19 cellular contexts compared by ENCODE assay signal in genomic region chr3:129697229-129697970, GRCh38.
DNase-seq lines count a peak whose midpoint lies in the region; ATAC-seq, FAIRE-seq and TF ChIP-seq lines count a peak whose summit lies in the region.
"Had no signal": no experiment of that assay in that cellular context is flagged by ENCODE, and none has a peak within 500 bp of the region (broad histone marks: within the 10 kb centered on the region; RNA-seq: fewer than 3 reads in every experiment).

No MANE protein-coding gene starts in this region.

- no peak overlapping the region for H3K56ac ChIP-seq in mesendoderm (ENCODE audit: low read length)

- H3K23ac ChIP-seq in mesendoderm (ENCODE audit: low read length) = no peak overlapping the region

- no peak for TF ChIP-seq RAD21 in A549 (conservative IDR thresholded peaks at IDR 0.05 in 1 of 2, IDR thresholded peaks at IDR 0.05 in 1 of 2)

- H2BK15ac ChIP-seq in mesendoderm (replicated peaks; ENCODE audit: low read depth) = no peak overlapping the region

- TF ChIP-seq CTCF in A549 (IDR thresholded peaks at IDR 0.05) (no peak), HEK293 (tag by site-specific recombination; IDR thresholded peaks at IDR 0.05) (no peak), endothelial cell (IDR thresholded peaks at IDR 0.05; ENCODE audit: unreplicated experiment) (no peak), vagina (IDR thresholded peaks at IDR 0.05) (no peak)

- no peak for FAIRE-seq in A549 (lab: Jason Lieb, UNC)
- FAIRE-seq: GM12892, GM18507 had no signal

- H3K36me3 ChIP-seq in HEK293 (ENCODE audit: control insufficient read depth in 2 of 2, insufficient read depth in 1 of 2, low read length in 2 of 2) (no peaks in the 10 kb centered on the region), mesendoderm (ENCODE audit: control insufficient read depth, insufficient read depth, low read length) (no peaks in the 10 kb centered on the region), vagina (no peaks in the 10 kb centered on the region)

- H3K4me2 ChIP-seq in A549 (no peak overlapping the region), mesendoderm (ENCODE audit: low read length) (no peak overlapping the region)
- H3K4me2 ChIP-seq: BLaER1 treated with 17β-estradiol and CSF1 and Interleukin-3, amounts not matched to agents 10 nM and 100 nM had no signal

- H3K9ac ChIP-seq in mesendoderm (ENCODE audit: low read length) = no peak overlapping the region
- H3K9ac ChIP-seq: BLaER1 treated with 17β-estradiol and CSF1 and Interleukin-3, amounts not matched to agents 10 nM and 100 nM had no signal

- CTCF ChIA-PET in A549 (lab: Yijun Ruan, JAX) = interaction anchor here (1.4 to 2.0 kb wide), 2 partner anchors 48 to 128 kb away, joined by 3 to 5 read pairs; no protein-coding TSS in a partner anchor
- CTCF ChIA-PET in HEK293 (lab: Yijun Ruan, JAX) = no interaction called here

- peaks cover 9% of the 10 kb centered on the region for H3K9me3 Mint-ChIP-seq in endothelial cell (ENCODE audit: unreplicated experiment)

- ATAC-seq in A549 (no peak), GM21367 (IDR thresholded peaks at IDR 0.05; ENCODE audit: unreplicated experiment) (no peak)
- ATAC-seq: CD8-positive, alpha-beta T cell; HCT116 had no signal

- no peak overlapping the region for H2AK5ac ChIP-seq in mesendoderm (ENCODE audit: low read length)

- H3K79me2 ChIP-seq in mesendoderm (ENCODE audit: control insufficient read depth, insufficient read depth, low read length) = no peaks in the 10 kb centered on the region

- no peak overlapping the region for H3K4me3 Mint-ChIP-seq in endothelial cell (ENCODE audit: unreplicated experiment)
- H3K4me3 Mint-ChIP-seq: B cell; CD8-positive, alpha-beta T cell had no signal

- H3K27ac Mint-ChIP-seq in endothelial cell (ENCODE audit: unreplicated experiment) = peak overlapping the region; percentile 5
- H3K27ac Mint-ChIP-seq: B cell; CD8-positive, alpha-beta T cell had no signal

- H3K4me3 ChIP-seq in A549 (no peak overlapping the region), HEK293 (ENCODE audit: low read depth, low read length) (no peak overlapping the region), mesendoderm (ENCODE audit: low read length) (no peak overlapping the region), vagina (no peak overlapping the region)

- TF ChIP-seq POLR2A in A549 (IDR thresholded peaks at IDR 0.05; ENCODE audit: low read length) (no peak), vagina (IDR thresholded peaks at IDR 0.05) (no peak)

- intact Hi-C loops in vagina (cut with DNase I) = no loop called here

- peaks cover 30% of the 10 kb centered on the region for H3K36me3 Mint-ChIP-seq in endothelial cell (ENCODE audit: low read depth, unreplicated experiment)

- peaks cover 3% of the 10 kb centered on the region for H3K27me3 Mint-ChIP-seq in endothelial cell (ENCODE audit: unreplicated experiment)
- H3K27me3 Mint-ChIP-seq: B cell had no signal

- no peak overlapping the region for H2BK5ac ChIP-seq in mesendoderm (ENCODE audit: low read length)

- H3K4me1 Mint-ChIP-seq in endothelial cell (ENCODE audit: unreplicated experiment) = peaks cover 6% of the 10 kb centered on the region
- H3K4me1 Mint-ChIP-seq: B cell had no signal

- POLR2A ChIA-PET in A549 (lab: Yijun Ruan, JAX) (no interaction called here), HEK293 (lab: Yijun Ruan, JAX) (no interaction called here)

- no peak for TF ChIP-seq EP300 in A549 (IDR thresholded peaks at IDR 0.05)

- H2BK120ac ChIP-seq in mesendoderm (ENCODE audit: low read depth, low read length) = no peak overlapping the region

- H3K27me3 ChIP-seq in mesendoderm (ENCODE audit: insufficient read depth, low read length, poor library complexity) (no peaks in the 10 kb centered on the region), vagina (no peaks in the 10 kb centered on the region)
- H3K27me3 ChIP-seq: BLaER1 treated with 17β-estradiol and CSF1 and Interleukin-3, amounts not matched to agents 10 nM and 100 nM had no signal

- H3K9me3 ChIP-seq in A549 (peaks cover 11% of the 10 kb centered on the region; the same call in 2 of the 3 replicates), HEK293 (ENCODE audit: control insufficient read depth, insufficient read depth, low read depth, low read length) (no peaks in the 10 kb centered on the region), vagina (no peaks in the 10 kb centered on the region)

- WGBS in A549 (ENCODE audit: missing lambda C conversion rate) = 98% methylated on average over 6 of the region's 6 CpGs
- WGBS in mesendoderm (ENCODE audit: extremely low coverage, insufficient coverage, low lambda C conversion rate) = no CpG with 5 or more reads among the region's 6 CpGs

- DNase-seq in A549 (ENCODE audit: low read depth in 1 of 2, low spot score in 1 of 2) = no peak
- no peak for DNase-seq in endothelial cell (ENCODE audit: low spot score)
- peak; percentile 40 for DNase-seq in mesendoderm
- DNase-seq in activated effector memory CD4-positive, alpha-beta T cell treated with Interleukin-2 at 50 U/mL for 16 hours = no peak
- no peak for DNase-seq in vagina (ENCODE audit: extremely low spot score in 2 of 2)
- DNase-seq in activated gamma-delta T cell (lab: John Stamatoyannopoulos, UW) = no peak
- DNase-seq: 8988T; CD8-positive, alpha-beta T cell; DMS 273 treated with DMSO at 0.1 percent for 48 hours; GDM1; GOT3; H7 had no signal

- no peak overlapping the region for H3K27ac ChIP-seq in A549
- no peak overlapping the region for H3K27ac ChIP-seq in HEK293 (ENCODE audit: extremely low read depth, low read depth, low read length)
- H3K27ac ChIP-seq in mesendoderm (ENCODE audit: low read depth, low read length) = no peak overlapping the region
- H3K27ac ChIP-seq in vagina = no peak overlapping the region
- H3K27ac ChIP-seq: BLaER1 treated with 17β-estradiol and CSF1 and Interleukin-3, amounts not matched to agents 10 nM and 100 nM had no signal

- no peak overlapping the region for H4K8ac ChIP-seq in mesendoderm (ENCODE audit: low read depth, low read length)

- H3K4ac ChIP-seq in mesendoderm (ENCODE audit: low read depth, low read length) = no peak overlapping the region

- H3K4me1 ChIP-seq in A549 (peaks cover 4% of the 10 kb centered on the region; the same call in 2 of the 3 replicates), HEK293 (ENCODE audit: control insufficient read depth, insufficient read depth, low read length) (no peaks in the 10 kb centered on the region), mesendoderm (ENCODE audit: control insufficient read depth, low read depth, low read length) (peaks cover 5% of the 10 kb centered on the region), vagina (peaks cover 4% of the 10 kb centered on the region)
- H3K4me1 ChIP-seq: BLaER1 treated with 17β-estradiol and CSF1 and Interleukin-3, amounts not matched to agents 10 nM and 100 nM had no signal

- no peak overlapping the region for H3K18ac ChIP-seq in mesendoderm (ENCODE audit: low read length)

- H4K5ac ChIP-seq in mesendoderm (ENCODE audit: low read length) = no peak overlapping the region

- H3K79me1 ChIP-seq in mesendoderm (ENCODE audit: low read length) = no peaks in the 10 kb centered on the region

TF ChIP-seq in A549, 52 proteins besides CTCF, POLR2A, EP300 and RAD21:
- TF ChIP-seq ZFP36 (IDR thresholded peaks at IDR 0.05; ENCODE audit: borderline replicate concordance, partially characterized antibody) (peak; percentile 43), BHLHE40 (IDR thresholded peaks at IDR 0.05; ENCODE audit: low read depth, low read length) (no peak), NPAS2 (CRISPR knock-in tag; IDR thresholded peaks at IDR 0.05; ENCODE audit: borderline replicate concordance) (no peak)

TF ChIP-seq in HEK293, 187 proteins besides CTCF, POLR2A, EP300 and RAD21:
- TF ChIP-seq ZNF202 (tag by site-specific recombination; IDR thresholded peaks at IDR 0.05; ENCODE audit: borderline replicate concordance) = 0 out of 2 replicates have a peak, but pooled peaks have one; percentile 6
- peak; percentile 94 for TF ChIP-seq ZNF585B (tag by site-specific recombination; IDR thresholded peaks at IDR 0.05)
- TF ChIP-seq ZNF514 (tag by site-specific recombination; IDR thresholded peaks at IDR 0.05) = no peak
